17 cellular contexts compared by ENCODE assay signal in the genomic region with DNA sequence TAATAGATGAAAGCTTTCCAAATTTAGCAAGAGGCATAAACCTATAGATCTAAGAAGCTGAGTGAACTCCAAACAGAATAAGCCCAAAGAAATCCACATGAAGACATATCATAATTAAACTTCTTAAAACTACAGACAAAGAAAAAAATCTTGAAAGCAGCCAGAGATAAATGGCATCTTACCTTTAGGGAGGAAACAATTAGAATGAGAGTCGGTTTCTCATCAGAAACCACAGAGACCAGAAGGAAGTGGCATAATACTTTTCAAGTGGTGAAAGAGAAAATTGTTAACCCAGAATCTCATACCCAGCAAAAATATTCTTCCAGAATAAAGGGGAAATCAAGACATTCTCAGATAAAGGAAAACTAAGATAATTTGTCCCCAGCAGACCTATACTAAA.
"Had no signal": no experiment of that assay in that cellular context is flagged by ENCODE, and none has a peak within 500 bp of the region (broad histone marks: within the 10 kb centered on the region; RNA-seq: fewer than 3 reads in every experiment).

No MANE protein-coding gene starts in this region.

- H3K36me3 ChIP-seq: esophagus muscularis mucosa, gastroesophageal sphincter, heart left ventricle, left lung, lower lobe of right lung had no signal

- H3K27me3 ChIP-seq: esophagus muscularis mucosa, foreskin keratinocyte, gastroesophageal sphincter, heart left ventricle, left lung had no signal

- H3K4me1 ChIP-seq: esophagus muscularis mucosa, gastroesophageal sphincter, left lung, lower lobe of right lung had no signal

- H3K4me3 ChIP-seq: coronary artery, dorsolateral prefrontal cortex, esophagus muscularis mucosa, gastroesophageal sphincter, heart left ventricle, hepatocyte, left lung, lower lobe of right lung, mucosa of descending colon had no signal

- DNase-seq: dermis blood vessel endothelial cell; dorsolateral prefrontal cortex; effector CD4-positive, alpha-beta T cell; effector memory CD4-positive, alpha-beta T cell; foreskin keratinocyte; heart left ventricle; left cardiac atrium; left lung; left ventricle myocardium superior; lower lobe of right lung; mesenchymal stem cell; mucosa of descending colon; naive B cell had no signal

- H3K27ac ChIP-seq: coronary artery, dorsolateral prefrontal cortex, esophagus muscularis mucosa, foreskin keratinocyte, gastroesophageal sphincter, heart left ventricle, hepatocyte, left lung, lower lobe of right lung had no signal

- H3K79me2 ChIP-seq: hepatocyte had no signal

- H2AFZ ChIP-seq: hepatocyte had no signal

- H3K4me2 ChIP-seq: hepatocyte had no signal
